1 cellular context compared by ENCODE assay signal in the genomic region with DNA sequence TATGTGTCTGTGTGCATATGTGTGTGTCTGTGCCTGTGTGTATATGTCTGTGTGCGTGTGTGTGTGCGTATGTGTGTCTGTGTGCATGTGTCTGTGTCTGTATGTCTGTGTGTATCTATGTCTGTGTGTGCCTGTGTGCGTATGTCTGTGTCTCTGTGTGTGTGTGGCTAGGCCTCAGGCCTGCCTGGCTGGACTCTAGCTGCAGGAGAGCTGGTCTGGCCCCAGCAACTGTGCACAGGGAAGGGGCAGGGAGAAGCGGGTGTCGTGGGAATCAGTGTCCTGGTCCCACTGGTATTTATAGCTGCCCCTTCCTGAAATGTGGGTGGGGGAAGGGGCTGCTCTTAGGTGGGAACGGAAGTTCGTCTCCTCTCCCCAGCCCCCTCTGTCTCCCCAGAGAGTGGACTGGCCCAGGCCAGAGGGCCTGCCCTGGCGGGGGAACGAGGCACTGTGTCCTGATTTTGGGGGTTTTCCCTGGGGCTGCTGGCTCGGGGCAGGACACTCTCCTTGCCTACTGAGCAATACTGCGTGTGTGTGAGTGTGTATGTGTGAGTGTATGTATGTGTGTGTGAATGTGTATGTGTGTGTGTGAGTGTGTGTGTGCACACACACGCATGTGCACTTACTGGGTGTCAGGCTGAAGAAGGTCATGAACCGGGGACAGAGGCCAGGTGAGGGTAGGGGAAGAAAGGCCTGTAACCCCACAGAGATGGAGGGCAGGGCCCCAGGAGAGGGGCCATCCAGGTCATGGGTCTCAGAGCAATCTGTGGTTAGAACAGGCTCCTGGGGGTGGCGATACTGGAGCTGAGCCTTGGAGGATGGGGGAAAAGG.
TF ChIP-seq lines count a peak whose summit lies in the region.

No MANE protein-coding gene starts in this region.

TF ChIP-seq in K562, 482 proteins besides CTCF, POLR2A, EP300 and RAD21:
- TF ChIP-seq RBM22 (IDR thresholded peaks at IDR 0.05; ENCODE audit: low read depth, low read length, poor library complexity, severe bottlenecking) (no peak), HDAC1 (IDR thresholded peaks at IDR 0.05) (0 out of 4 replicates have a peak, but pooled peaks of 1 of the 2 experiments have one; percentile 26), MCM3 (IDR thresholded peaks at IDR 0.05) (0 out of 2 replicates have a peak, but pooled peaks have one; percentile 44), MCM7 (IDR thresholded peaks at IDR 0.05) (0 out of 4 replicates have a peak, but pooled peaks of 1 of the 2 experiments have one; percentile 37), ARID2 (IDR thresholded peaks at IDR 0.05) (0 out of 2 replicates have a peak, but pooled peaks have one; percentile 23), LARP7 (IDR thresholded peaks at IDR 0.05) (0 out of 2 replicates have a peak, but pooled peaks have one; percentile 46), ZFX (CRISPR knock-in tag; IDR thresholded peaks at IDR 0.05) (peak; percentile 22; the same call in 1 of the 2 replicates)
- TF ChIP-seq, protein P1, sequence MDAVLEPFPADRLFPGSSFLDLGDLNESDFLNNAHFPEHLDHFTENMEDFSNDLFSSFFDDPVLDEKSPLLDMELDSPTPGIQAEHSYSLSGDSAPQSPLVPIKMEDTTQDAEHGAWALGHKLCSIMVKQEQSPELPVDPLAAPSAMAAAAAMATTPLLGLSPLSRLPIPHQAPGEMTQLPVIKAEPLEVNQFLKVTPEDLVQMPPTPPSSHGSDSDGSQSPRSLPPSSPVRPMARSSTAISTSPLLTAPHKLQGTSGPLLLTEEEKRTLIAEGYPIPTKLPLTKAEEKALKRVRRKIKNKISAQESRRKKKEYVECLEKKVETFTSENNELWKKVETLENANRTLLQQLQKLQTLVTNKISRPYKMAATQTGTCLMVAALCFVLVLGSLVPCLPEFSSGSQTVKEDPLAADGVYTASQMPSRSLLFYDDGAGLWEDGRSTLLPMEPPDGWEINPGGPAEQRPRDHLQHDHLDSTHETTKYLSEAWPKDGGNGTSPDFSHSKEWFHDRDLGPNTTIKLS (IDR thresholded peaks at IDR 0.05; ENCODE audit: borderline replicate concordance, low read depth) = no peak
- TF ChIP-seq, protein P2, sequence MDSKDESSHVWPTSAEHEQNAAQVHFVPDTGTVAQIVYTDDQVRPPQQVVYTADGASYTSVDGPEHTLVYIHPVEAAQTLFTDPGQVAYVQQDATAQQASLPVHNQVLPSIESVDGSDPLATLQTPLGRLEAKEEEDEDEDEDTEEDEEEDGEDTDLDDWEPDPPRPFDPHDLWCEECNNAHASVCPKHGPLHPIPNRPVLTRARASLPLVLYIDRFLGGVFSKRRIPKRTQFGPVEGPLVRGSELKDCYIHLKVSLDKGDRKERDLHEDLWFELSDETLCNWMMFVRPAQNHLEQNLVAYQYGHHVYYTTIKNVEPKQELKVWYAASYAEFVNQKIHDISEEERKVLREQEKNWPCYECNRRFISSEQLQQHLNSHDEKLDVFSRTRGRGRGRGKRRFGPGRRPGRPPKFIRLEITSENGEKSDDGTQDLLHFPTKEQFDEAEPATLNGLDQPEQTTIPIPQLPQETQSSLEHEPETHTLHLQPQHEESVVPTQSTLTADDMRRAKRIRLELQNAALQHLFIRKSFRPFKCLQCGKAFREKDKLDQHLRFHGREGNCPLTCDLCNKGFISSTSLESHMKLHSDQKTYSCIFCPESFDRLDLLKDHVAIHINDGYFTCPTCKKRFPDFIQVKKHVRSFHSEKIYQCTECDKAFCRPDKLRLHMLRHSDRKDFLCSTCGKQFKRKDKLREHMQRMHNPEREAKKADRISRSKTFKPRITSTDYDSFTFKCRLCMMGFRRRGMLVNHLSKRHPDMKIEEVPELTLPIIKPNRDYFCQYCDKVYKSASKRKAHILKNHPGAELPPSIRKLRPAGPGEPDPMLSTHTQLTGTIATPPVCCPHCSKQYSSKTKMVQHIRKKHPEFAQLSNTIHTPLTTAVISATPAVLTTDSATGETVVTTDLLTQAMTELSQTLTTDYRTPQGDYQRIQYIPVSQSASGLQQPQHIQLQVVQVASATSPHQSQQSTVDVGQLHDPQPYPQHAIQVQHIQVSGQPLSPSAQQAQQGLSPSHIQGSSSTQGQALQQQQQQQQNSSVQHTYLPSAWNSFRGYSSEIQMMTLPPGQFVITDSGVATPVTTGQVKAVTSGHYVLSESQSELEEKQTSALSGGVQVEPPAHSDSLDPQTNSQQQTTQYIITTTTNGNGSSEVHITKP (IDR thresholded peaks at IDR 0.05; ENCODE audit: partially characterized antibody) = peak; percentile 65
- TF ChIP-seq, protein P3, sequence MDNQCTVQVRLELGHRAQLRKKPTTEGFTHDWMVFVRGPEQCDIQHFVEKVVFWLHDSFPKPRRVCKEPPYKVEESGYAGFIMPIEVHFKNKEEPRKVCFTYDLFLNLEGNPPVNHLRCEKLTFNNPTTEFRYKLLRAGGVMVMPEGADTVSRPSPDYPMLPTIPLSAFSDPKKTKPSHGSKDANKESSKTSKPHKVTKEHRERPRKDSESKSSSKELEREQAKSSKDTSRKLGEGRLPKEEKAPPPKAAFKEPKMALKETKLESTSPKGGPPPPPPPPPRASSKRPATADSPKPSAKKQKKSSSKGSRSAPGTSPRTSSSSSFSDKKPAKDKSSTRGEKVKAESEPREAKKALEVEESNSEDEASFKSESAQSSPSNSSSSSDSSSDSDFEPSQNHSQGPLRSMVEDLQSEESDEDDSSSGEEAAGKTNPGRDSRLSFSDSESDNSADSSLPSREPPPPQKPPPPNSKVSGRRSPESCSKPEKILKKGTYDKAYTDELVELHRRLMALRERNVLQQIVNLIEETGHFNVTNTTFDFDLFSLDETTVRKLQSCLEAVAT (IDR thresholded peaks at IDR 0.05) = no peak
